In the genomic region with DNA sequence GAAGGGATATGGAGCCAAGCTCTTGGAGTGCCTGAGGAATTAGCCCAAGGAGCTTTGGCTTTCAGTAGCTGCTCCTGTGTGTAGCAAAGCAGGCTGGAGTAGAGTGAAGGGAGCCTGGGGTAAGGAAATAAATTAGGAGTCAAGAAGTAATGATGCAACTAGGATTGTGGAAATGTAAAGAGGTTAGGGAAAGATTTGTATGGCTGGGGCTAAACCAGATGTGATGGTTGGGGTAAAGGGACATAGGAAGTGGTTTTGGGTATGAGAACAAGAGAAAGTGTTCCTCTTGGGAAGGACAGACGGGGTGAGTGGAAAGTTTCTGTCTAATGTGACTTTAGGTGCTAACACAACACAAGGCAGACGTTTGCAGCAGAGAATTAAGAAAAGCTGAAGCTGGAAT, we compare ENCODE assay signal across 1 cellular context.
TF ChIP-seq lines count a peak whose summit lies in the region.

No MANE protein-coding gene starts in this region.

TF ChIP-seq in HEK293, 187 proteins besides CTCF, POLR2A, EP300 and RAD21 (continued from another document):
- TF ChIP-seq ZBTB17 (tag by site-specific recombination; IDR thresholded peaks at IDR 0.05) (peak; percentile 54; the same call in 1 of the 2 replicates), ZNF223 (tag by site-specific recombination; IDR thresholded peaks at IDR 0.05) (no peak), ZNF292 (tag by site-specific recombination; IDR thresholded peaks at IDR 0.05; ENCODE audit: borderline replicate concordance, low read depth) (no peak), ZNF24 (tag by site-specific recombination; IDR thresholded peaks at IDR 0.05) (0 out of 2 replicates have a peak, but pooled peaks have one; percentile 36), ZNF23 (tag by site-specific recombination; IDR thresholded peaks at IDR 0.05; ENCODE audit: borderline replicate concordance) (no peak), ZNF239 (tag by site-specific recombination; IDR thresholded peaks at IDR 0.05) (no peak), ZNF621 (tag by site-specific recombination; IDR thresholded peaks at IDR 0.05) (no peak), ZNF211 (tag by site-specific recombination; IDR thresholded peaks at IDR 0.05; ENCODE audit: low read depth) (no peak), ZNF529 (tag by site-specific recombination; IDR thresholded peaks at IDR 0.05; ENCODE audit: insufficient replicate concordance) (no peak), ZIC2 (tag by site-specific recombination; IDR thresholded peaks at IDR 0.05) (no peak)
- TF ChIP-seq, protein P1, sequence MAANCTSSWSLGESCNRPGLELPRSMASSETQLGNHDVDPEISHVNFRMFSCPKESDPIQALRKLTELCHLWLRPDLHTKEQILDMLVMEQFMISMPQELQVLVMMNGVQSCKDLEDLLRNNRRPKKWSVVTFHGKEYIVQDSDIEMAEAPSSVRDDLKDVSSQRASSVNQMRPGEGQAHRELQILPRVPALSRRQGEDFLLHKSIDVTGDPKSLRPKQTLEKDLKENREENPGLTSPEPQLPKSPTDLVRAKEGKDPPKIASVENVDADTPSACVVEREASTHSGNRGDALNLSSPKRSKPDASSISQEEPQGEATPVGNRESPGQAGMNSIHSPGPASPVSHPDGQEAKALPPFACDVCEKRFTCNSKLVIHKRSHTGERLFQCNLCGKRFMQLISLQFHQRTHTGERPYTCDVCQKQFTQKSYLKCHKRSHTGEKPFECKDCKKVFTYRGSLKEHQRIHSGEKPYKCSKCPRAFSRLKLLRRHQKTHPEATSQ (tag by site-specific recombination; IDR thresholded peaks at IDR 0.05), result no peak
- TF ChIP-seq, protein P2, sequence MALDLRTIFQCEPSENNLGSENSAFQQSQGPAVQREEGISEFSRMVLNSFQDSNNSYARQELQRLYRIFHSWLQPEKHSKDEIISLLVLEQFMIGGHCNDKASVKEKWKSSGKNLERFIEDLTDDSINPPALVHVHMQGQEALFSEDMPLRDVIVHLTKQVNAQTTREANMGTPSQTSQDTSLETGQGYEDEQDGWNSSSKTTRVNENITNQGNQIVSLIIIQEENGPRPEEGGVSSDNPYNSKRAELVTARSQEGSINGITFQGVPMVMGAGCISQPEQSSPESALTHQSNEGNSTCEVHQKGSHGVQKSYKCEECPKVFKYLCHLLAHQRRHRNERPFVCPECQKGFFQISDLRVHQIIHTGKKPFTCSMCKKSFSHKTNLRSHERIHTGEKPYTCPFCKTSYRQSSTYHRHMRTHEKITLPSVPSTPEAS (tag by site-specific recombination; IDR thresholded peaks at IDR 0.05), result no peak
- TF ChIP-seq, protein P3, sequence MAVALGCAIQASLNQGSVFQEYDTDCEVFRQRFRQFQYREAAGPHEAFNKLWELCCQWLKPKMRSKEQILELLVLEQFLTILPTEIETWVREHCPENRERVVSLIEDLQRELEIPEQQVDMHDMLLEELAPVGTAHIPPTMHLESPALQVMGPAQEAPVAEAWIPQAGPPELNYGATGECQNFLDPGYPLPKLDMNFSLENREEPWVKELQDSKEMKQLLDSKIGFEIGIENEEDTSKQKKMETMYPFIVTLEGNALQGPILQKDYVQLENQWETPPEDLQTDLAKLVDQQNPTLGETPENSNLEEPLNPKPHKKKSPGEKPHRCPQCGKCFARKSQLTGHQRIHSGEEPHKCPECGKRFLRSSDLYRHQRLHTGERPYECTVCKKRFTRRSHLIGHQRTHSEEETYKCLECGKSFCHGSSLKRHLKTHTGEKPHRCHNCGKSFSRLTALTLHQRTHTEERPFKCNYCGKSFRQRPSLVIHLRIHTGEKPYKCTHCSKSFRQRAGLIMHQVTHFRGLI (tag by site-specific recombination; IDR thresholded peaks at IDR 0.05), result no peak
